In genomic region chr10:113038183-113038582, GRCh38 we compare ENCODE assay signal across 30 cellular contexts.
A peak's percentile ranks its signal among the peaks of the same experiment; 100 is the strongest.
DNase-seq lines count a peak whose midpoint lies in the region; ATAC-seq and TF ChIP-seq lines count a peak whose summit lies in the region.
"Had no signal": no experiment of that assay in that cellular context is flagged by ENCODE, and none has a peak within 500 bp of the region (broad histone marks: within the 10 kb centered on the region; RNA-seq: fewer than 3 reads in every experiment).

No MANE protein-coding gene starts in this region.

- H3K9me3 Mint-ChIP-seq in endodermal cell (no peaks in the 10 kb centered on the region), progenitor cell of endocrine pancreas (ENCODE audit: low read depth) (no peaks in the 10 kb centered on the region)
- H3K9me3 Mint-ChIP-seq in activated CD4-positive, alpha-beta memory T cell treated with anti-CD3 and anti-CD28 coated beads, Interleukin-2, amount 10 ng/mL, durations not matched to agents 7 days and 5 days, result no peaks in the 10 kb centered on the region

- in situ Hi-C loops in transverse colon (cut with MboI; ENCODE audit: low pct_ligation_motif_present in 1 of 4, low pct_unique_long_range_greater_than_20kb in 1 of 4, low sequenced_read_pairs in 3 of 4), result no loop called here

- TF ChIP-seq EP300 in transverse colon (IDR thresholded peaks at IDR 0.05; ENCODE audit: low read depth), result no peak

- CTCF ChIA-PET in activated CD4-positive, alpha-beta memory T cell treated with anti-CD3 and anti-CD28 coated beads, Interleukin-2, amount 10 ng/mL, durations not matched to agents 7 days and 5 days (lab: Charles Lee), result no interaction called here

- no peaks in the 10 kb centered on the region for H3K27me3 ChIP-seq in endodermal cell (ENCODE audit: control insufficient read depth, insufficient read depth, low read length, poor library complexity, severe bottlenecking)
- H3K27me3 ChIP-seq in transverse colon, result no peaks in the 10 kb centered on the region
- H3K27me3 ChIP-seq: BE2C had no signal

- peaks cover 63% of the 10 kb centered on the region for H3K36me3 Mint-ChIP-seq in endodermal cell (ENCODE audit: low read depth)
- H3K36me3 Mint-ChIP-seq in progenitor cell of endocrine pancreas (ENCODE audit: insufficient read depth), result peaks cover 23% of the 10 kb centered on the region
- H3K36me3 Mint-ChIP-seq in activated CD4-positive, alpha-beta memory T cell treated with anti-CD3 and anti-CD28 coated beads, Interleukin-2, amount 10 ng/mL, durations not matched to agents 7 days and 5 days (ENCODE audit: low read depth), result no peaks in the 10 kb centered on the region

- H3K4me1 Mint-ChIP-seq in endodermal cell (peaks cover 38% of the 10 kb centered on the region), progenitor cell of endocrine pancreas (ENCODE audit: low read depth) (peaks cover 31% of the 10 kb centered on the region)
- no peaks in the 10 kb centered on the region for H3K4me1 Mint-ChIP-seq in activated CD4-positive, alpha-beta memory T cell treated with anti-CD3 and anti-CD28 coated beads, Interleukin-2, amount 10 ng/mL, durations not matched to agents 7 days and 5 days

- H3K27ac ChIP-seq in endodermal cell (ENCODE audit: low read depth, low read length) (no peak overlapping the region), transverse colon (peak overlapping the region in 1 of 4 donors; percentile 7)

- H3K27ac Mint-ChIP-seq in endodermal cell (peak overlapping the region; percentile 9), progenitor cell of endocrine pancreas (peak overlapping the region; percentile 33)
- H3K27ac Mint-ChIP-seq in activated CD4-positive, alpha-beta memory T cell treated with anti-CD3 and anti-CD28 coated beads, Interleukin-2, amount 10 ng/mL, durations not matched to agents 7 days and 5 days, result no peak overlapping the region
- H3K27ac Mint-ChIP-seq: CD14-positive monocyte; CD8-positive, alpha-beta memory T cell had no signal

- H3K27me3 Mint-ChIP-seq in endodermal cell (ENCODE audit: insufficient read depth), result no peaks in the 10 kb centered on the region
- no peaks in the 10 kb centered on the region for H3K27me3 Mint-ChIP-seq in progenitor cell of endocrine pancreas
- H3K27me3 Mint-ChIP-seq in activated CD4-positive, alpha-beta memory T cell treated with anti-CD3 and anti-CD28 coated beads, Interleukin-2, amount 10 ng/mL, durations not matched to agents 7 days and 5 days, result peaks cover 14% of the 10 kb centered on the region

- H3K4me3 Mint-ChIP-seq in endodermal cell, result no peak overlapping the region
- H3K4me3 Mint-ChIP-seq in progenitor cell of endocrine pancreas (ENCODE audit: low read depth), result no peak overlapping the region
- H3K4me3 Mint-ChIP-seq in activated CD4-positive, alpha-beta memory T cell treated with anti-CD3 and anti-CD28 coated beads, Interleukin-2, amount 10 ng/mL, durations not matched to agents 7 days and 5 days, result no peak overlapping the region
- H3K4me3 Mint-ChIP-seq: CD14-positive monocyte; CD8-positive, alpha-beta memory T cell had no signal

- H3K36me3 ChIP-seq in endodermal cell (ENCODE audit: control insufficient read depth, insufficient read depth, low read length) (peaks cover 76% of the 10 kb centered on the region), transverse colon (peaks cover 0 to 4% (median 0%) of the 10 kb centered on the region in 4 donors)

- POLR2A ChIA-PET in activated CD4-positive, alpha-beta memory T cell treated with anti-CD3 and anti-CD28 coated beads, Interleukin-2, amount 10 ng/mL, durations not matched to agents 7 days and 5 days (lab: Charles Lee), result no interaction called here

- 97% methylated on average over 11 to 12 of the region's 12 CpGs for WGBS in endodermal cell (ENCODE audit: insufficient coverage in 1 of 2, insufficient read length in 1 of 2), 2 experiments
- 61 to 75% methylated on average over 5 to 12 of the region's 12 CpGs for WGBS in transverse colon (ENCODE audit: low coverage in 1 of 2), 2 donors

- H3K9me3 ChIP-seq in endodermal cell (ENCODE audit: control insufficient read depth, low read length) (no peaks in the 10 kb centered on the region), transverse colon (no peaks in the 10 kb centered on the region)
- H3K9me3 ChIP-seq: BE2C, HAP-1 had no signal

- TF ChIP-seq POLR2A in transverse colon (IDR thresholded peaks at IDR 0.05), result no peak

- intact Hi-C loops in transverse colon (cut with DNase I; ENCODE audit: low total_unique reads), result no loop called here

- no peak overlapping the region for H3K4me3 ChIP-seq in endodermal cell (ENCODE audit: low read length)
- no peak overlapping the region for H3K4me3 ChIP-seq in transverse colon
- H3K4me3 ChIP-seq: GM12878, HAP-1 had no signal

- TF ChIP-seq CTCF in endodermal cell (conservative IDR thresholded peaks at IDR 0.05) (no peak), progenitor cell of endocrine pancreas (IDR thresholded peaks at IDR 0.05; ENCODE audit: unreplicated experiment) (no peak), transverse colon (IDR thresholded peaks at IDR 0.05) (no peak)

- DNase-seq in NCI-H748 (lab: John Stamatoyannopoulos, UW; ENCODE audit: unreplicated experiment) (peak; percentile 43), NCI-H748 treated with DMSO at 0.1 percent for 48 hours (lab: John Stamatoyannopoulos, UW) (no peak), endodermal cell (no peak), progenitor cell of endocrine pancreas (ENCODE audit: low spot score, unreplicated experiment) (no peak), transverse colon (peak; percentile 40)
- no peak for DNase-seq in activated CD4-positive, alpha-beta memory T cell treated with anti-CD3 and anti-CD28 coated beads, Interleukin-2, amount 10 ng/mL, durations not matched to agents 7 days and 5 days
- DNase-seq: 8988T; ACHN; BE2C; CD8-positive, alpha-beta memory T cell; DMS 273 treated with DMSO at 0.1 percent for 48 hours; DMS79; EL; GDM1; GOT3; Karpas-422; NCI-H1092; NCI-H1436 treated with DMSO at 0.1 percent for 48 hours; NCI-H187 treated with DMSO at 0.1 percent for 48 hours; NCI-H2171 treated with DMSO at 0.1 percent for 48 hours; NCI-H446; NCI-H524 treated with DMSO at 0.1 percent for 48 hours; RPMI8226; SHP77 had no signal

- H3K4me1 ChIP-seq in endodermal cell (ENCODE audit: control insufficient read depth, insufficient read depth, low read length) (peaks cover 18% of the 10 kb centered on the region), transverse colon (peaks cover 0 to 48% (median 38%) of the 10 kb centered on the region in 4 donors)
- H3K4me1 ChIP-seq: BE2C had no signal

- no peak overlapping the region for H3K9ac ChIP-seq in endodermal cell (ENCODE audit: extremely low read depth, low read length, poor library complexity, severe bottlenecking)

- ATAC-seq in GM21528 (IDR thresholded peaks at IDR 0.05; ENCODE audit: low FRiP score, unreplicated experiment), result no peak
- ATAC-seq in HG02938 (IDR thresholded peaks at IDR 0.05; ENCODE audit: unreplicated experiment), result no peak
- ATAC-seq: GM12878, HepG2 had no signal

Comparison
In these comparisons a context has a peak if more than half of its experiments do, and no peak if none do; other contexts are left out.
1. DNase-seq: peak in NCI-H748 (single experiment) and transverse colon (single experiment); none in NCI-H748 treated with DMSO at 0.1 percent for 48 hours (single experiment), endodermal cell (single experiment), progenitor cell of endocrine pancreas (single experiment) and activated CD4-positive, alpha-beta memory T cell treated with anti-CD3 and anti-CD28 coated beads, Interleukin-2, amount 10 ng/mL, durations not matched to agents 7 days and 5 days (single experiment).